Comparison of ENCODE assay signal across 8 cellular contexts in genomic region chr9:133149130-133150015, GRCh38. TPM values are rescaled to one million over a fixed set of nuclear protein-coding genes. Genes with fewer than 3 reads are reported as not detected.
DNase-seq lines count a peak whose midpoint lies in the region; ATAC-seq and TF ChIP-seq lines count a peak whose summit lies in the region.

No MANE protein-coding gene starts in this region.

- peak overlapping the region; percentile 72 for H3K4me3 ChIP-seq in Jurkat, Clone E6-1 (ENCODE audit: low read length)
- peak overlapping the region; percentile 68 for H3K4me3 ChIP-seq in neural cell (ENCODE audit: low read length)

- no peaks in the 10 kb centered on the region for H4K20me1 ChIP-seq in neural cell (ENCODE audit: insufficient read depth)

- TF ChIP-seq EP300 in neural cell (conservative IDR thresholded peaks at IDR 0.05; ENCODE audit: poor library complexity, severe bottlenecking) = peak; percentile 38

- H3K79me2 ChIP-seq in neural cell (replicated peaks; ENCODE audit: insufficient read depth, low read length) = peaks cover 37% of the 10 kb centered on the region

- peak overlapping the region; percentile 69 for H2AFZ ChIP-seq in neural cell (ENCODE audit: low read depth, low read length)

- H3K9me2 ChIP-seq in neural cell (ENCODE audit: insufficient read depth, low read length) = no peaks in the 10 kb centered on the region

- H3K9ac ChIP-seq in neural cell (ENCODE audit: low read length) = peak overlapping the region; percentile 85

- no peak for TF ChIP-seq RAD21 in neural cell (conservative IDR thresholded peaks at IDR 0.05)

- no peaks in the 10 kb centered on the region for H3F3A ChIP-seq in neural cell (ENCODE audit: insufficient read depth, low read length, poor library complexity, severe bottlenecking)

- H3K27me3 ChIP-seq in neural cell (ENCODE audit: insufficient read depth, low read depth, low read length) = no peaks in the 10 kb centered on the region

- H3K27ac ChIP-seq in neural cell (ENCODE audit: low read length) = peak overlapping the region; percentile 42

- H3K9me3 ChIP-seq in neural cell (ENCODE audit: low read length) = no peaks in the 10 kb centered on the region

- H3K4me2 ChIP-seq in neural cell (ENCODE audit: low read length) = peak overlapping the region; percentile 44

- DNase-seq in ELF-1 (ENCODE audit: low read depth, low spot score) = peak; percentile 94
- DNase-seq in Jurkat, Clone E6-1 (ENCODE audit: low read depth, low spot score) = peak; percentile 79
- DNase-seq in RKO (ENCODE audit: low spot score) = peak; percentile 99
- peak; percentile 76 for DNase-seq in activated T-helper 9 cell treated with anti-CD3 and anti-CD28 coated beads, Interleukin-2, amount 50 U/mL, for 16 hours (ENCODE audit: low read depth)
- peak; percentile 64 for DNase-seq in fibroblast of the conjunctiva (ENCODE audit: low read depth)
- peak; percentile 74 for DNase-seq in stromal cell of bone marrow (ENCODE audit: low read depth)

- TF ChIP-seq CTCF in neural cell (IDR thresholded peaks at IDR 0.05; ENCODE audit: poor library complexity, severe bottlenecking) = peak; percentile 55

- peak; percentile 67 for ATAC-seq in GM21723 (IDR thresholded peaks at IDR 0.05; ENCODE audit: unreplicated experiment)

- H3K36me3 ChIP-seq in neural cell (ENCODE audit: insufficient read depth, low read length) = no peaks in the 10 kb centered on the region

TF ChIP-seq in neural cell, 6 proteins besides CTCF, POLR2A, EP300 and RAD21:
- TF ChIP-seq POLR2AphosphoS5 (IDR thresholded peaks at IDR 0.05) (peak; percentile 58), TAF1 (IDR thresholded peaks at IDR 0.05; ENCODE audit: low read depth) (no peak), EZH2 (IDR thresholded peaks at IDR 0.05; ENCODE audit: borderline replicate concordance, insufficient read depth, low read length, poor library complexity, severe bottlenecking) (no peak), SMC3 (conservative IDR thresholded peaks at IDR 0.05; ENCODE audit: poor library complexity) (peak; percentile 40), MXI1 (conservative IDR thresholded peaks at IDR 0.05; ENCODE audit: poor library complexity, severe bottlenecking) (peak; percentile 98), REST (IDR thresholded peaks at IDR 0.05; ENCODE audit: borderline replicate concordance) (no peak)

RNA-seq across cellular contexts. Expression of gene GBGT1, which starts 14.3 kb away (rescaled TPM):
- 0.73 TPM for polyA plus RNA-seq in Jurkat, Clone E6-1 (2012; ENCODE audit: insufficient read depth, insufficient read length)
- polyA plus RNA-seq in neural cell = not detected in 2 replicates
- polyA minus RNA-seq in neural cell = not detected in 2 replicates

RNA-seq across cellular contexts. Expression of gene RALGDS, which starts 28.3 kb away (rescaled TPM):
- polyA plus RNA-seq in Jurkat, Clone E6-1 (2012; ENCODE audit: insufficient read depth, insufficient read length) = 36.5 TPM
- 174 and 253 TPM in 2 replicates for polyA plus RNA-seq in neural cell
- polyA minus RNA-seq in neural cell = 152 and 161 TPM in 2 replicates

RNA-seq across cellular contexts. Expression of gene OBP2B, which starts 59.7 kb away (rescaled TPM):
- not detected for polyA plus RNA-seq in Jurkat, Clone E6-1 (2012; ENCODE audit: insufficient read depth, insufficient read length)
- polyA plus RNA-seq in neural cell = not detected in 2 replicates
- not detected in 2 replicates for polyA minus RNA-seq in neural cell

Comparison
In these comparisons a context has a peak if more than half of its experiments do, and no peak if none do; other contexts are left out.
1. Peak in every context shown above with its lines: DNase-seq, ATAC-seq, H3K4me3 ChIP-seq and H3K27ac ChIP-seq.